In the genomic region with DNA sequence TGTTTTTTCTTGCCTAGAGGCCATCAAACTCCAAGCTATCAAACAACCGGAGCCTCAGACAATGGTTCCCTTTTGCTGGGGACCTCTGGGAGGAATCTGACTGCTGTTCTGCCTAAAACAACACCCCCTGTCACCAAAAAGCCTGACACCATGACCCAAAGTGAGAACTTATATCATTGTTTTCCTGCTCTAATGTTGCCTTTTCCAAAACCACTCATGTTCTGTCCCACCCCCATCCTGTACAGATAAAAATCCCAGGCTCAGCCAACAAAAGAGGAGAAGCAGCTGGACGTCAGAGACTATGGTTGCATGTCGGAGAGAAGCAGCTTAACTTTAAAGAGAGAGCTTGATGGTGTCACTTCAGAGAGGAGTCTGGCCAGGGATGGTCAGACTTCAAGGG, we compare ENCODE assay signal across 31 cellular contexts.
"Had no signal": no experiment of that assay in that cellular context is flagged by ENCODE, and none has a peak within 500 bp of the region (broad histone marks: within the 10 kb centered on the region; RNA-seq: fewer than 3 reads in every experiment).

No MANE protein-coding gene starts in this region.

- H3K4me3 Mint-ChIP-seq: activated CD4-positive, alpha-beta memory T cell treated with anti-CD3 and anti-CD28 coated beads, Interleukin-2, amount 10 ng/mL, durations not matched to agents 7 days and 5 days; activated CD8-positive, alpha-beta memory T cell treated with anti-CD3 and anti-CD28 coated beads, Interleukin-2, amount 10 ng/mL, durations not matched to agents 7 days and 5 days; activated naive CD4-positive, alpha-beta T cell treated with anti-CD3 and anti-CD28 coated beads, Interleukin-2, amount 10 ng/mL, durations not matched to agents 7 days and 5 days; activated naive CD8-positive, alpha-beta T cell; activated naive CD8-positive, alpha-beta T cell treated with anti-CD3 and anti-CD28 coated beads, Interleukin-2, amount 50 U/mL, for 24 hours; central memory CD8-positive, alpha-beta T cell had no signal

- H3K9me3 ChIP-seq: SJCRH30 had no signal

- H3K9ac ChIP-seq: KMS-11 had no signal

- H3K4me3 ChIP-seq: SJCRH30, SK-N-MC had no signal

- H3K4me1 Mint-ChIP-seq: activated CD4-positive, alpha-beta memory T cell treated with anti-CD3 and anti-CD28 coated beads, Interleukin-2, amount 10 ng/mL, durations not matched to agents 7 days and 5 days; activated CD8-positive, alpha-beta memory T cell treated with anti-CD3 and anti-CD28 coated beads, Interleukin-2, amount 10 ng/mL, durations not matched to agents 7 days and 5 days; activated naive CD4-positive, alpha-beta T cell treated with anti-CD3 and anti-CD28 coated beads, Interleukin-2, amount 10 ng/mL, durations not matched to agents 7 days and 5 days; activated naive CD8-positive, alpha-beta T cell treated with anti-CD3 and anti-CD28 coated beads, Interleukin-2, amount 50 U/mL, for 24 hours; central memory CD8-positive, alpha-beta T cell had no signal

- ATAC-seq: activated CD8-positive, alpha-beta memory T cell treated with anti-CD3 and anti-CD28 coated beads, Interleukin-2, amount 10 ng/mL, durations not matched to agents 7 days and 5 days; activated naive CD8-positive, alpha-beta T cell treated with anti-CD3 and anti-CD28 coated beads, Interleukin-2, amount 50 U/mL, for 24 hours; Panc1 had no signal

- H3K4me2 ChIP-seq: KMS-11 had no signal

- H3K27me3 Mint-ChIP-seq: activated CD4-positive, alpha-beta memory T cell treated with anti-CD3 and anti-CD28 coated beads, Interleukin-2, amount 10 ng/mL, durations not matched to agents 7 days and 5 days; activated CD8-positive, alpha-beta memory T cell treated with anti-CD3 and anti-CD28 coated beads, Interleukin-2, amount 10 ng/mL, durations not matched to agents 7 days and 5 days; activated naive CD4-positive, alpha-beta T cell treated with anti-CD3 and anti-CD28 coated beads, Interleukin-2, amount 10 ng/mL, durations not matched to agents 7 days and 5 days; activated naive CD8-positive, alpha-beta T cell; activated naive CD8-positive, alpha-beta T cell treated with anti-CD3 and anti-CD28 coated beads, Interleukin-2, amount 50 U/mL, for 24 hours; central memory CD8-positive, alpha-beta T cell had no signal

- DNase-seq: activated CD4-positive, alpha-beta memory T cell treated with anti-CD3 and anti-CD28 coated beads, Interleukin-2, amount 10 ng/mL, durations not matched to agents 7 days and 5 days; activated CD4-positive, alpha-beta T cell treated with anti-CD3 and anti-CD28 coated beads for 1 hour; activated CD4-positive, alpha-beta T cell treated with anti-CD3 and anti-CD28 coated beads for 48 hours; activated CD4-positive, CD25-positive, alpha-beta regulatory T cell; activated CD8-positive, alpha-beta memory T cell treated with anti-CD3 and anti-CD28 coated beads for 24 hours; activated CD8-positive, alpha-beta memory T cell treated with anti-CD3 and anti-CD28 coated beads, Interleukin-2, amount 10 ng/mL, durations not matched to agents 7 days and 5 days; activated CD8-positive, alpha-beta memory T cell treated with anti-CD3 and anti-CD28 coated beads, Interleukin-2, amount 50 U/mL, for 48 hours; activated effector memory CD4-positive, alpha-beta T cell treated with Interleukin-2 at 50 U/mL for 16 hours; activated naive CD4-positive, alpha-beta T cell treated with anti-CD3 and anti-CD28 coated beads, Interleukin-2, amount 10 ng/mL, durations not matched to agents 7 days and 5 days; activated naive CD8-positive, alpha-beta T cell treated with anti-CD3 and anti-CD28 coated beads, Interleukin-2, amount 50 U/mL, for 24 hours; activated T-cell treated with anti-CD3 and anti-CD28 coated beads, Interleukin-2, amount 50 U/mL, for 48 hours; anterior cingulate cortex; brain microvascular endothelial cell; MM.1S; MV-4-11; NCI-H1092; NCI-H1436 treated with DMSO at 0.1 percent for 48 hours; NCI-H1694 treated with DMSO at 0.1 percent for 48 hours; NCI-H2029; NCI-H345; NCI-H524 treated with DMSO at 0.1 percent for 48 hours; RPMI8226; SHP77; SJCRH30; T1000; WERI-Rb-1 had no signal

- H3K27ac ChIP-seq: brain microvascular endothelial cell, KMS-11, SJCRH30, SK-N-MC, WERI-Rb-1 had no signal

- H3K36me3 Mint-ChIP-seq: activated CD8-positive, alpha-beta memory T cell treated with anti-CD3 and anti-CD28 coated beads, Interleukin-2, amount 10 ng/mL, durations not matched to agents 7 days and 5 days; activated naive CD4-positive, alpha-beta T cell treated with anti-CD3 and anti-CD28 coated beads, Interleukin-2, amount 10 ng/mL, durations not matched to agents 7 days and 5 days; activated naive CD8-positive, alpha-beta T cell had no signal

- H3K27me3 ChIP-seq: brain microvascular endothelial cell, SJCRH30 had no signal

- H3K27ac Mint-ChIP-seq: activated CD4-positive, alpha-beta memory T cell treated with anti-CD3 and anti-CD28 coated beads, Interleukin-2, amount 10 ng/mL, durations not matched to agents 7 days and 5 days; activated CD8-positive, alpha-beta memory T cell treated with anti-CD3 and anti-CD28 coated beads, Interleukin-2, amount 10 ng/mL, durations not matched to agents 7 days and 5 days; activated naive CD4-positive, alpha-beta T cell treated with anti-CD3 and anti-CD28 coated beads, Interleukin-2, amount 10 ng/mL, durations not matched to agents 7 days and 5 days; activated naive CD8-positive, alpha-beta T cell; activated naive CD8-positive, alpha-beta T cell treated with anti-CD3 and anti-CD28 coated beads, Interleukin-2, amount 50 U/mL, for 24 hours had no signal

- H3K4me1 ChIP-seq: SJCRH30 had no signal

- H3K36me3 ChIP-seq: brain microvascular endothelial cell, SJCRH30, WERI-Rb-1 had no signal
